Comparison of ENCODE assay signal across 8 cellular contexts in the genomic region with DNA sequence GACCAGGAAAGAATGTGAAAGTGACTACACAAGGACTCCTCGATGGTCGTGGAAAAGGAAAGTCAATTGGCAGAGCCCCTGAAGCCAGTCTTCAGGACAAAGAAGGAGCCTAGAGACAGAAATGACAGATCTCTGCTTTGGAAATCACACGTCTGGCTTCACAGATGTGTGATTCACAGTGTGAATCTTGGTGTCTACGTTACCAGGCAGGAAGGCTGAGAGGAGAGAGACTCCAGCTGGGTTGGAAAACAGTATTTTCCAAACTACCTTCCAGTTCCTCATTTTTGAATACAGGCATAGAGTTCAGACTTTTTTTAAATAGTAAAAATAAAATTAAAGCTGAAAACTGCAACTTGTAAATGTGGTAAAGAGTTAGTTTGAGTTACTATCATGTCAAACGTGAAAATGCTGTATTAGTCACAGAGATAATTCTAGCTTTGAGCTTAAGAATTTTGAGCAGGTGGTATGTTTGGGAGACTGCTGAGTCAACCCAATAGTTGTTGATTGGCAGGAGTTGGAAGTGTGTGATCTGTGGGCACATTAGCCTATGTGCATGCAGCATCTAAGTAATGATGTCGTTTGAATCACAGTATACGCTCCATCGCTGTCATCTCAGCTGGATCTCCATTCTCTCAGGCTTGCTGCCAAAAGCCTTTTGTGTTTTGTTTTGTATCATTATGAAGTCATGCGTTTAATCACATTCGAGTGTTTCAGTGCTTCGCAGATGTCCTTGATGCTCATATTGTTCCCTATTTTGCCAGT. TPM values are rescaled to one million over a fixed set of nuclear protein-coding genes. Genes with fewer than 3 reads are reported as not detected.
A peak's percentile ranks its signal among the peaks of the same experiment; 100 is the strongest.
DNase-seq lines count a peak whose midpoint lies in the region; ATAC-seq and TF ChIP-seq lines count a peak whose summit lies in the region.

No MANE protein-coding gene starts in this region.

- no peak overlapping the region for H3K4me3 ChIP-seq in tibial nerve

- no peak for TF ChIP-seq EP300 in tibial nerve (IDR thresholded peaks at IDR 0.05)

- H3K36me3 Mint-ChIP-seq in activated naive CD4-positive, alpha-beta T cell treated with anti-CD3 and anti-CD28 coated beads, Interleukin-2, amount 50 U/mL, for 72 hours = no peaks in the 10 kb centered on the region
- peaks cover 57% of the 10 kb centered on the region for H3K36me3 Mint-ChIP-seq in activated naive CD4-positive, alpha-beta T cell treated with anti-CD3 and anti-CD28 coated beads, Interleukin-2, amount 10 ng/mL, durations not matched to agents 7 days and 5 days
- H3K36me3 Mint-ChIP-seq in activated naive CD8-positive, alpha-beta T cell treated with anti-CD3 and anti-CD28 coated beads, Interleukin-2, amount 50 U/mL, for 24 hours (ENCODE audit: low read depth) = no peaks in the 10 kb centered on the region
- peaks cover 5% of the 10 kb centered on the region for H3K36me3 Mint-ChIP-seq in activated T-helper 2 cell treated with anti-CD3 and anti-CD28 coated beads, Interferon-gamma antibody, Interleukin-2, Interleukin-4, amounts not matched to agents 10 μg/mL and 5 μg/mL and 100 μg/mL, durations not matched to agents 14 hours and 24 hours and 36 hours (ENCODE audit: low read depth)

- no peak for TF ChIP-seq POLR2A in tibial nerve (IDR thresholded peaks at IDR 0.05)

- H3K36me3 ChIP-seq in tibial nerve = no peaks in the 10 kb centered on the region

- H3K9me3 ChIP-seq in tibial nerve = no peaks in the 10 kb centered on the region

- peak; percentile 74 to 97 for ATAC-seq in activated naive CD4-positive, alpha-beta T cell treated with anti-CD3 and anti-CD28 coated beads, Interleukin-2, amount 50 U/mL, for 72 hours
- peak; percentile 85 for ATAC-seq in activated naive CD8-positive, alpha-beta T cell treated with anti-CD3 and anti-CD28 coated beads, Interleukin-2, amount 50 U/mL, for 24 hours
- ATAC-seq in GM18873 (IDR thresholded peaks at IDR 0.05; ENCODE audit: low FRiP score, unreplicated experiment) = no peak

- CTCF ChIA-PET in activated naive CD4-positive, alpha-beta T cell treated with anti-CD3 and anti-CD28 coated beads, Interleukin-2, amount 10 ng/mL, durations not matched to agents 7 days and 5 days (lab: Charles Lee) = interaction anchor here (0.9 to 1.8 kb wide), 7 partner anchors 9 to 281 kb away, joined by 3 to 10 read pairs (median 4); a partner anchor contains a TSS

- no peak overlapping the region for H3K4me3 Mint-ChIP-seq in activated naive CD4-positive, alpha-beta T cell treated with anti-CD3 and anti-CD28 coated beads, Interleukin-2, amount 10 ng/mL, durations not matched to agents 7 days and 5 days
- no peak overlapping the region for H3K4me3 Mint-ChIP-seq in activated naive CD8-positive, alpha-beta T cell treated with anti-CD3 and anti-CD28 coated beads, Interleukin-2, amount 50 U/mL, for 24 hours
- H3K4me3 Mint-ChIP-seq in activated T-helper 2 cell treated with anti-CD3 and anti-CD28 coated beads, Interferon-gamma antibody, Interleukin-2, Interleukin-4, amounts not matched to agents 10 μg/mL and 5 μg/mL and 100 μg/mL, durations not matched to agents 14 hours and 24 hours and 36 hours (ENCODE audit: low read depth) = no peak overlapping the region

- no peaks in the 10 kb centered on the region for H3K9me3 Mint-ChIP-seq in activated naive CD4-positive, alpha-beta T cell treated with anti-CD3 and anti-CD28 coated beads, Interleukin-2, amount 50 U/mL, for 72 hours
- H3K9me3 Mint-ChIP-seq in activated naive CD4-positive, alpha-beta T cell treated with anti-CD3 and anti-CD28 coated beads, Interleukin-2, amount 10 ng/mL, durations not matched to agents 7 days and 5 days = no peaks in the 10 kb centered on the region
- H3K9me3 Mint-ChIP-seq in activated naive CD8-positive, alpha-beta T cell treated with anti-CD3 and anti-CD28 coated beads, Interleukin-2, amount 50 U/mL, for 24 hours = no peaks in the 10 kb centered on the region
- H3K9me3 Mint-ChIP-seq in activated T-helper 2 cell treated with anti-CD3 and anti-CD28 coated beads, Interferon-gamma antibody, Interleukin-2, Interleukin-4, amounts not matched to agents 10 μg/mL and 5 μg/mL and 100 μg/mL, durations not matched to agents 14 hours and 24 hours and 36 hours = no peaks in the 10 kb centered on the region

- DNase-seq in activated naive CD4-positive, alpha-beta T cell treated with anti-CD3 and anti-CD28 coated beads, Interleukin-2, amount 50 U/mL, for 72 hours (ENCODE audit: low spot score in 2 of 2) = no peak
- DNase-seq in activated naive CD4-positive, alpha-beta T cell treated with anti-CD3 and anti-CD28 coated beads, Interleukin-2, amount 10 ng/mL, durations not matched to agents 7 days and 5 days = no peak
- DNase-seq in LHCN-M2 (ENCODE audit: low read depth) (peak; percentile 42), pons (ENCODE audit: low spot score) (peak; percentile 78), tibial nerve (ENCODE audit: low spot score in 2 of 2) (no peak)
- no peak for DNase-seq in activated naive CD8-positive, alpha-beta T cell treated with anti-CD3 and anti-CD28 coated beads, Interleukin-2, amount 50 U/mL, for 24 hours
- no peak for DNase-seq in activated T-helper 2 cell treated with anti-CD3 and anti-CD28 coated beads, Interferon-gamma antibody, Interleukin-2, Interleukin-4, amounts not matched to agents 10 μg/mL and 5 μg/mL and 100 μg/mL, durations not matched to agents 14 hours and 24 hours and 36 hours (ENCODE audit: low spot score)

- H3K4me1 Mint-ChIP-seq in activated naive CD4-positive, alpha-beta T cell treated with anti-CD3 and anti-CD28 coated beads, Interleukin-2, amount 10 ng/mL, durations not matched to agents 7 days and 5 days = peaks cover 75% of the 10 kb centered on the region
- H3K4me1 Mint-ChIP-seq in activated naive CD8-positive, alpha-beta T cell treated with anti-CD3 and anti-CD28 coated beads, Interleukin-2, amount 50 U/mL, for 24 hours = peaks cover 35% of the 10 kb centered on the region
- peaks cover 35% of the 10 kb centered on the region for H3K4me1 Mint-ChIP-seq in activated T-helper 2 cell treated with anti-CD3 and anti-CD28 coated beads, Interferon-gamma antibody, Interleukin-2, Interleukin-4, amounts not matched to agents 10 μg/mL and 5 μg/mL and 100 μg/mL, durations not matched to agents 14 hours and 24 hours and 36 hours (ENCODE audit: low read depth)

- intact Hi-C loops in activated T-helper 2 cell treated with anti-CD3 and anti-CD28 coated beads, Interferon-gamma antibody, Interleukin-2, Interleukin-4, amounts not matched to agents 10 μg/mL and 5 μg/mL and 100 μg/mL, durations not matched to agents 14 hours and 24 hours and 36 hours (cut with micrococcal nuclease) = no loop called here

- WGBS in tibial nerve, 2 donors = 36 to 43% methylated on average over 11 of the region's 11 CpGs

- no peak overlapping the region for H3K27ac Mint-ChIP-seq in activated naive CD4-positive, alpha-beta T cell treated with anti-CD3 and anti-CD28 coated beads, Interleukin-2, amount 50 U/mL, for 72 hours
- H3K27ac Mint-ChIP-seq in activated naive CD4-positive, alpha-beta T cell treated with anti-CD3 and anti-CD28 coated beads, Interleukin-2, amount 10 ng/mL, durations not matched to agents 7 days and 5 days = no peak overlapping the region
- H3K27ac Mint-ChIP-seq in activated naive CD8-positive, alpha-beta T cell treated with anti-CD3 and anti-CD28 coated beads, Interleukin-2, amount 50 U/mL, for 24 hours = peak overlapping the region; percentile 44
- H3K27ac Mint-ChIP-seq in activated T-helper 2 cell treated with anti-CD3 and anti-CD28 coated beads, Interferon-gamma antibody, Interleukin-2, Interleukin-4, amounts not matched to agents 10 μg/mL and 5 μg/mL and 100 μg/mL, durations not matched to agents 14 hours and 24 hours and 36 hours = no peak overlapping the region

- no peak for TF ChIP-seq CTCF in tibial nerve (IDR thresholded peaks at IDR 0.05)

- H3K27me3 ChIP-seq in tibial nerve = no peaks in the 10 kb centered on the region

- peaks cover 15% of the 10 kb centered on the region for H3K27me3 Mint-ChIP-seq in activated naive CD4-positive, alpha-beta T cell treated with anti-CD3 and anti-CD28 coated beads, Interleukin-2, amount 10 ng/mL, durations not matched to agents 7 days and 5 days
- H3K27me3 Mint-ChIP-seq in activated naive CD8-positive, alpha-beta T cell treated with anti-CD3 and anti-CD28 coated beads, Interleukin-2, amount 50 U/mL, for 24 hours = peaks cover 17% of the 10 kb centered on the region
- H3K27me3 Mint-ChIP-seq in activated T-helper 2 cell treated with anti-CD3 and anti-CD28 coated beads, Interferon-gamma antibody, Interleukin-2, Interleukin-4, amounts not matched to agents 10 μg/mL and 5 μg/mL and 100 μg/mL, durations not matched to agents 14 hours and 24 hours and 36 hours (ENCODE audit: low read depth) = peaks cover 72% of the 10 kb centered on the region

- H3K4me1 ChIP-seq in tibial nerve = peaks cover 0 to 11% (median 0%) of the 10 kb centered on the region in 4 donors

- H3K27ac ChIP-seq in tibial nerve = no peak overlapping the region

RNA-seq across cellular contexts. Expression of a gene that starts 6.0 kb away (rescaled TPM):
- total RNA-seq in activated naive CD4-positive, alpha-beta T cell treated with anti-CD3 and anti-CD28 coated beads, Interleukin-2, amount 50 U/mL, for 72 hours = under 1 TPM in 1 of 2 donors, not detected in 1; 0.19 TPM
- total RNA-seq in LHCN-M2 (2014; rRNA removed) = not detected in 2 replicates
- not detected for polyA plus RNA-seq in LHCN-M2 (2012)
- 1 to 10 TPM; 1.7 to 4.8 (median 2.9) TPM for total RNA-seq in tibial nerve
- 1.1 TPM in 2 replicates for total RNA-seq in activated T-helper 2 cell treated with anti-CD3 and anti-CD28 coated beads, Interferon-gamma antibody, Interleukin-2, Interleukin-4, amounts not matched to agents 10 μg/mL and 5 μg/mL and 100 μg/mL, durations not matched to agents 14 hours and 24 hours and 36 hours

RNA-seq across cellular contexts. Expression of a gene that starts 10.8 kb away (rescaled TPM):
- total RNA-seq in activated naive CD4-positive, alpha-beta T cell treated with anti-CD3 and anti-CD28 coated beads, Interleukin-2, amount 50 U/mL, for 72 hours = under 1 TPM in 1 of 2 donors, not detected in 1; 0.25 TPM
- not detected in 2 replicates for total RNA-seq in LHCN-M2 (2014; rRNA removed)
- not detected for polyA plus RNA-seq in LHCN-M2 (2012)
- 1 to 10 TPM in 1 of 4 donors, under 1 TPM in 3; 0.22 to 1.2 (median 0.87) TPM for total RNA-seq in tibial nerve
- total RNA-seq in activated T-helper 2 cell treated with anti-CD3 and anti-CD28 coated beads, Interferon-gamma antibody, Interleukin-2, Interleukin-4, amounts not matched to agents 10 μg/mL and 5 μg/mL and 100 μg/mL, durations not matched to agents 14 hours and 24 hours and 36 hours = 0.30 and 0.46 TPM in 2 replicates

RNA-seq across cellular contexts. Expression of a gene that starts 47.1 kb away (rescaled TPM):
- total RNA-seq in activated naive CD4-positive, alpha-beta T cell treated with anti-CD3 and anti-CD28 coated beads, Interleukin-2, amount 50 U/mL, for 72 hours = 1 to 10 TPM in 1 of 2 donors, under 1 TPM in 1; 0.72 to 1.4 TPM
- total RNA-seq in LHCN-M2 (2014; rRNA removed) (5.3 and 5.4 TPM in 2 replicates), tibial nerve (1 to 10 TPM; 1.3 to 2.7 (median 1.9) TPM)
- 1.6 TPM for polyA plus RNA-seq in LHCN-M2 (2012)
- 1.2 and 1.6 TPM in 2 replicates for total RNA-seq in activated T-helper 2 cell treated with anti-CD3 and anti-CD28 coated beads, Interferon-gamma antibody, Interleukin-2, Interleukin-4, amounts not matched to agents 10 μg/mL and 5 μg/mL and 100 μg/mL, durations not matched to agents 14 hours and 24 hours and 36 hours

Comparison
In these comparisons a context has a peak if more than half of its experiments do, and no peak if none do; other contexts are left out.
1. DNase-seq: peak in LHCN-M2 (single experiment) and pons (single experiment); none in activated naive CD4-positive, alpha-beta T cell treated with anti-CD3 and anti-CD28 coated beads, Interleukin-2, amount 50 U/mL, for 72 hours (0 of 2), activated naive CD4-positive, alpha-beta T cell treated with anti-CD3 and anti-CD28 coated beads, Interleukin-2, amount 10 ng/mL, durations not matched to agents 7 days and 5 days (single experiment), activated naive CD8-positive, alpha-beta T cell treated with anti-CD3 and anti-CD28 coated beads, Interleukin-2, amount 50 U/mL, for 24 hours (single experiment), tibial nerve (0 of 2) and activated T-helper 2 cell treated with anti-CD3 and anti-CD28 coated beads, Interferon-gamma antibody, Interleukin-2, Interleukin-4, amounts not matched to agents 10 μg/mL and 5 μg/mL and 100 μg/mL, durations not matched to agents 14 hours and 24 hours and 36 hours (single experiment).